Comparison of ENCODE assay signal across 8 cellular contexts in the genomic region with DNA sequence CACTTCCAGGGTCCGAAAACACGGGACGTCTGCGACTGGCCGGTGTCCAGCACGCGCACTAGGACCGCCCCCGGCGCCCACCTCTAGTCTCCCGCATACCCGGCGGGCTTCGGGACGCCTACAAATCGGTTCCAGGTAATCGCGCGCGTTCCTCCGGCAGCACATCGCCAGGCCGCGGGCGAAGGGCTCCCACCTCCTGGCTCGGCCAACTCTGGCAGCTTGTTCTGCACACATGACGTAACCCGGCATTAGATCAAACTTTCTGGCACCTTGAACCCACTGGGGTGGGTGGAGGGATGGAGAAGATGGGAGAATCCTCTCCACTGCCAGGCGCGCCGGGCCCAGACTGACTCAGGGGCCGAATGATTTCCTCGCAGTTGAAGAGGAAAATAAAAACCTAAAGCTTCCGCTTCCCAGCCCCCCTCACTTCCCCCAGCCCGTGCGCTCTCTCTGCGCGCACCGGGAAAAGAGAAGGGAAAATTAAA. TPM values are rescaled to one million over a fixed set of nuclear protein-coding genes. Genes with fewer than 3 reads are reported as not detected.
DNase-seq lines count a peak whose midpoint lies in the region; ATAC-seq and TF ChIP-seq lines count a peak whose summit lies in the region.

No MANE protein-coding gene starts in this region.

- peak; percentile 30 for DNase-seq in Calu3
- peak; percentile 51 for DNase-seq in M059J (ENCODE audit: low read depth)
- DNase-seq in adipocyte (ENCODE audit: low read depth): peak; percentile 66
- DNase-seq in right atrium auricular region (ENCODE audit: low spot score): no peak
- DNase-seq in putamen (ENCODE audit: low spot score): peak; percentile 18

- no peaks in the 10 kb centered on the region for H3K9me3 Mint-ChIP-seq in Calu3 (ENCODE audit: low read depth, unreplicated experiment)
- H3K9me3 Mint-ChIP-seq in activated T-helper 17 cell treated with anti-CD3 and anti-CD28 coated beads, Interleukin-2, amount 50 U/mL, for 72 hours: no peaks in the 10 kb centered on the region

- peaks cover 24% of the 10 kb centered on the region for H3K4me1 ChIP-seq in adipocyte (ENCODE audit: control insufficient read depth, insufficient read depth, low read length)
- H3K4me1 ChIP-seq in right atrium auricular region: peaks cover 0 to 14% of the 10 kb centered on the region in 2 donors

- H3K9me3 ChIP-seq in adipocyte (ENCODE audit: control insufficient read depth, low read length) (no peaks in the 10 kb centered on the region), right atrium auricular region (no peaks in the 10 kb centered on the region)

- H3K27me3 Mint-ChIP-seq in Calu3 (ENCODE audit: unreplicated experiment): no peaks in the 10 kb centered on the region
- peaks cover 46% of the 10 kb centered on the region for H3K27me3 Mint-ChIP-seq in activated T-helper 17 cell treated with anti-CD3 and anti-CD28 coated beads, Interleukin-2, amount 50 U/mL, for 72 hours

- peak overlapping the region; percentile 89 to 92 for H3K27ac ChIP-seq in right atrium auricular region

- ATAC-seq in HG03342 (IDR thresholded peaks at IDR 0.05; ENCODE audit: unreplicated experiment) (no peak), HG02970 (IDR thresholded peaks at IDR 0.05; ENCODE audit: low FRiP score, unreplicated experiment) (no peak)
- ATAC-seq in activated T-helper 17 cell treated with anti-CD3 and anti-CD28 coated beads, Interleukin-2, amount 50 U/mL, for 72 hours (replicated peaks): no peak

- H3K36me3 Mint-ChIP-seq in Calu3 (ENCODE audit: insufficient read depth, unreplicated experiment): peaks cover 89% of the 10 kb centered on the region
- no peaks in the 10 kb centered on the region for H3K36me3 Mint-ChIP-seq in activated T-helper 17 cell treated with anti-CD3 and anti-CD28 coated beads, Interleukin-2, amount 50 U/mL, for 72 hours (ENCODE audit: low read depth)

- CTCF ChIA-PET in Calu3 (lab: Charles Lee): interaction anchor here (0.7 to 1.0 kb wide), 2 partner anchors 16 to 96 kb away, joined by 5 to 6 read pairs; no protein-coding TSS in a partner anchor

- H3K27me3 ChIP-seq in adipocyte (replicated peaks; ENCODE audit: control insufficient read depth, insufficient read depth, low read length) (no peaks in the 10 kb centered on the region), right atrium auricular region (no peaks in the 10 kb centered on the region)

- H3K4me3 Mint-ChIP-seq in Calu3 (ENCODE audit: low read depth, unreplicated experiment): peak overlapping the region; percentile 94
- no peak overlapping the region for H3K4me3 Mint-ChIP-seq in activated T-helper 17 cell treated with anti-CD3 and anti-CD28 coated beads, Interleukin-2, amount 50 U/mL, for 72 hours

- peaks cover 22% of the 10 kb centered on the region for H3K4me1 Mint-ChIP-seq in Calu3 (ENCODE audit: low read depth, unreplicated experiment)
- H3K4me1 Mint-ChIP-seq in activated T-helper 17 cell treated with anti-CD3 and anti-CD28 coated beads, Interleukin-2, amount 50 U/mL, for 72 hours: peaks cover 5% of the 10 kb centered on the region

- H3K4me3 ChIP-seq in adipocyte (ENCODE audit: low read length) (peak overlapping the region; percentile 93), right atrium auricular region (peak overlapping the region; percentile 57 to 65)

- H3K36me3 ChIP-seq in adipocyte (ENCODE audit: control insufficient read depth, insufficient read depth, low read length, severe bottlenecking) (no peaks in the 10 kb centered on the region), right atrium auricular region (no peaks in the 10 kb centered on the region)

- peak overlapping the region; percentile 91 for H3K9ac ChIP-seq in adipocyte (ENCODE audit: low read length)

- TF ChIP-seq CTCF in Calu3 (IDR thresholded peaks at IDR 0.05; ENCODE audit: unreplicated experiment): no peak
- no peak for TF ChIP-seq CTCF in right atrium auricular region (IDR thresholded peaks at IDR 0.05)

- intact Hi-C loops in Calu3 (cut with micrococcal nuclease; ENCODE audit: unreplicated experiment): loop anchor here (5.0 to 10.0 kb wide), 4 partner anchors 382 to 1545 kb away; no protein-coding TSS in a partner anchor

- peak overlapping the region; percentile 89 for H3K27ac Mint-ChIP-seq in Calu3 (ENCODE audit: unreplicated experiment)
- H3K27ac Mint-ChIP-seq in activated T-helper 17 cell treated with anti-CD3 and anti-CD28 coated beads, Interleukin-2, amount 50 U/mL, for 72 hours: no peak overlapping the region

- BruUV-seq in Calu3 (replicated peaks; lab: Mats Ljungman, UMichigan): no TSS peak

RNA-seq across cellular contexts. Expression of a gene that starts 1.2 kb away (rescaled TPM):
- total RNA-seq in Calu3 (2022) (172 and 216 TPM in 2 replicates), right atrium auricular region (10 to 100 TPM; 17.0 to 19.2 TPM)
- total RNA-seq in M059J (2014; rRNA removed; shearing (Covaris generic)): 0.25 and 2.5 TPM in 2 replicates
- total RNA-seq in activated T-helper 17 cell treated with anti-CD3 and anti-CD28 coated beads, Interleukin-2, amount 50 U/mL, for 72 hours: not detected
